ENCODE assay signal across 21 cellular contexts in genomic region chr7:69749358-69749757, GRCh38.
"Had no signal": no experiment of that assay in that cellular context is flagged by ENCODE, and none has a peak within 500 bp of the region (broad histone marks: within the 10 kb centered on the region; RNA-seq: fewer than 3 reads in every experiment).

No MANE protein-coding gene starts in this region.

- H3K27ac Mint-ChIP-seq: activated CD4-positive, alpha-beta T cell treated with anti-CD3 and anti-CD28 coated beads, Interleukin-2, amount 10 ng/mL, durations not matched to agents 7 days and 5 days; activated CD8-positive, alpha-beta T cell treated with anti-CD3 and anti-CD28 coated beads, Interleukin-2, amount 10 ng/mL, durations not matched to agents 7 days and 5 days; activated naive CD4-positive, alpha-beta T cell treated with anti-CD3 and anti-CD28 coated beads for 36 hours; activated T-cell treated with anti-CD3 and anti-CD28 coated beads, Interleukin-2, amount 50 U/mL, for 24 hours; immature natural killer cell; naive thymus-derived CD8-positive, alpha-beta T cell; type B pancreatic cell had no signal

- H3K9me3 Mint-ChIP-seq: activated CD4-positive, alpha-beta T cell treated with anti-CD3 and anti-CD28 coated beads, Interleukin-2, amount 10 ng/mL, durations not matched to agents 7 days and 5 days; activated naive CD4-positive, alpha-beta T cell treated with anti-CD3 and anti-CD28 coated beads for 36 hours; activated T-cell treated with anti-CD3 and anti-CD28 coated beads, Interleukin-2, amount 50 U/mL, for 24 hours; brain; central memory CD8-positive, alpha-beta T cell; naive thymus-derived CD8-positive, alpha-beta T cell; type B pancreatic cell had no signal

- H3K4me3 Mint-ChIP-seq: activated CD4-positive, alpha-beta T cell treated with anti-CD3 and anti-CD28 coated beads, Interleukin-2, amount 10 ng/mL, durations not matched to agents 7 days and 5 days; activated CD8-positive, alpha-beta T cell treated with anti-CD3 and anti-CD28 coated beads, Interleukin-2, amount 10 ng/mL, durations not matched to agents 7 days and 5 days; activated naive CD4-positive, alpha-beta T cell treated with anti-CD3 and anti-CD28 coated beads for 36 hours; activated T-cell treated with anti-CD3 and anti-CD28 coated beads, Interleukin-2, amount 50 U/mL, for 24 hours; central memory CD8-positive, alpha-beta T cell; immature natural killer cell; naive thymus-derived CD8-positive, alpha-beta T cell; type B pancreatic cell had no signal

- H3K9me3 ChIP-seq: colonic mucosa, gastrocnemius medialis, heart left ventricle, prostate gland, right atrium auricular region, stomach had no signal

- H3K4me1 ChIP-seq: colonic mucosa, prostate gland, right atrium auricular region, stomach had no signal

- H3K4me1 Mint-ChIP-seq: activated CD4-positive, alpha-beta T cell treated with anti-CD3 and anti-CD28 coated beads, Interleukin-2, amount 10 ng/mL, durations not matched to agents 7 days and 5 days; central memory CD8-positive, alpha-beta T cell had no signal

- H3K36me3 ChIP-seq: colonic mucosa, gastrocnemius medialis, heart left ventricle, prostate gland, right atrium auricular region, stomach had no signal

- DNase-seq: activated CD4-positive, alpha-beta T cell treated with anti-CD3 and anti-CD28 coated beads, Interleukin-2, amount 10 ng/mL, durations not matched to agents 7 days and 5 days; activated CD8-positive, alpha-beta T cell treated with anti-CD3 and anti-CD28 coated beads, Interleukin-2, amount 10 ng/mL, durations not matched to agents 7 days and 5 days; activated naive CD4-positive, alpha-beta T cell treated with anti-CD3 and anti-CD28 coated beads for 36 hours; activated T-cell treated with anti-CD3 and anti-CD28 coated beads, Interleukin-2, amount 50 U/mL, for 24 hours; colonic mucosa; gastrocnemius medialis; heart left ventricle; immature natural killer cell; kidney glomerular epithelial cell; left ventricle myocardium superior; naive thymus-derived CD8-positive, alpha-beta T cell; stimulated activated CD4-positive, alpha-beta T cell treated with anti-CD3 and anti-CD28 coated beads, Interleukin-4, amount 100 ng/mL, for 1 hour; stomach; T1000 had no signal

- H3K27ac ChIP-seq: colonic mucosa, gastrocnemius medialis, heart left ventricle, prostate gland, right atrium auricular region, skin epidermis, stomach had no signal

- H3K36me3 Mint-ChIP-seq: brain; immature natural killer cell; naive thymus-derived CD8-positive, alpha-beta T cell had no signal

- H3K27me3 ChIP-seq: colonic mucosa, gastrocnemius medialis, heart left ventricle, right atrium auricular region, stomach had no signal

- H3K4me3 ChIP-seq: colonic mucosa, gastrocnemius medialis, heart left ventricle, prostate gland, right atrium auricular region, skin epidermis, stomach had no signal

- ATAC-seq: activated CD4-positive, CD25-positive, alpha-beta regulatory T cell treated with anti-CD3 and anti-CD28 coated beads, Interleukin-2, amount 50 U/mL, for 24 hours; activated CD8-positive, alpha-beta T cell treated with anti-CD3 and anti-CD28 coated beads, Interleukin-2, amount 10 ng/mL, durations not matched to agents 7 days and 5 days; gastrocnemius medialis; heart left ventricle; left ventricle myocardium superior; naive thymus-derived CD8-positive, alpha-beta T cell had no signal

- H3K27me3 Mint-ChIP-seq: activated CD4-positive, alpha-beta T cell treated with anti-CD3 and anti-CD28 coated beads, Interleukin-2, amount 10 ng/mL, durations not matched to agents 7 days and 5 days; brain; central memory CD8-positive, alpha-beta T cell; type B pancreatic cell had no signal
